8 cellular contexts compared by ENCODE assay signal in genomic region chr2:172095905-172096660, GRCh38. TPM values are rescaled to one million over a fixed set of nuclear protein-coding genes. Genes with fewer than 3 reads are reported as not detected.
DNase-seq lines count a peak whose midpoint lies in the region; ATAC-seq and TF ChIP-seq lines count a peak whose summit lies in the region.

No MANE protein-coding gene starts in this region.

- no peaks in the 10 kb centered on the region for H3K36me3 ChIP-seq in SK-N-SH (replicated peaks in 1 of 2; ENCODE audit: control insufficient read depth in 1 of 2, insufficient read depth in 2 of 2, low read length in 1 of 2)
- H3K36me3 ChIP-seq in suprapubic skin: no peaks in the 10 kb centered on the region

- POLR2A ChIA-PET in SK-N-SH (lab: Yijun Ruan, JAX): no interaction called here

- DNase-seq in right cardiac atrium: peak in 1 of 3 donors; percentile 35
- DNase-seq in cardiac septum (ENCODE audit: low spot score): no peak
- DNase-seq in SK-N-SH: peak; percentile 55
- DNase-seq in fibroblast of villous mesenchyme (ENCODE audit: low read depth): no peak
- DNase-seq in suprapubic skin (ENCODE audit: low spot score in 2 of 2): no peak
- DNase-seq in NCI-H2081 (lab: John Stamatoyannopoulos, UW): no peak
- DNase-seq in stimulated activated CD4-positive, alpha-beta T cell treated with anti-CD3 and anti-CD28 coated beads, Interleukin-4, amount 100 ng/mL, for 4 hours: no peak
- no peak for DNase-seq in omental fat pad (ENCODE audit: low spot score)

- H3K79me2 ChIP-seq in SK-N-SH (ENCODE audit: insufficient read depth): no peaks in the 10 kb centered on the region

- H3K4me3 ChIP-seq in right cardiac atrium (ENCODE audit: low read length): peak overlapping the region; percentile 28
- peak overlapping the region; percentile 29 to 34; a peak in 2 of 4 replicates for H3K4me3 ChIP-seq in SK-N-SH (ENCODE audit: low read depth in 2 of 2, low read length in 1 of 2)
- H3K4me3 ChIP-seq in fibroblast of villous mesenchyme (ENCODE audit: low read depth, low read length): peak overlapping the region; percentile 58
- H3K4me3 ChIP-seq in suprapubic skin: peak overlapping the region; percentile 47

- intact Hi-C loops in right cardiac atrium (cut with DNase I): no loop called here
- intact Hi-C loops in cardiac septum (cut with DNase I): no loop called here

- WGBS in right cardiac atrium: 6% methylated on average over 42 of the region's 42 CpGs
- 25% methylated on average over 29 of the region's 42 CpGs for WGBS in SK-N-SH (ENCODE audit: low lambda C conversion rate)
- 9% methylated on average over 31 of the region's 42 CpGs for WGBS in suprapubic skin

- peaks cover 5% of the 10 kb centered on the region for H3K4me1 ChIP-seq in right cardiac atrium (ENCODE audit: control insufficient read depth, insufficient read depth, low read length)
- peaks cover 22% of the 10 kb centered on the region in 2 experiments for H3K4me1 ChIP-seq in SK-N-SH (ENCODE audit: control insufficient read depth in 1 of 2, insufficient read depth in 2 of 2, low read depth in 1 of 2, low read length in 1 of 2)
- peaks cover 72% of the 10 kb centered on the region for H3K4me1 ChIP-seq in suprapubic skin

- peak overlapping the region; percentile 90 for H3K4me2 ChIP-seq in SK-N-SH

- TF ChIP-seq CTCF in SK-N-SH (IDR thresholded peaks at IDR 0.05): peak; percentile 47
- TF ChIP-seq CTCF in fibroblast of villous mesenchyme (IDR thresholded peaks at IDR 0.05; ENCODE audit: insufficient read depth, low read depth, low read length): no peak
- TF ChIP-seq CTCF in suprapubic skin (IDR thresholded peaks at IDR 0.05): no peak
- no peak for TF ChIP-seq CTCF in omental fat pad (IDR thresholded peaks at IDR 0.05)

- H4K20me1 ChIP-seq in SK-N-SH (ENCODE audit: insufficient read depth): 0 out of 2 replicates have a peak, but pooled peaks cover 18% of the 10 kb centered on the region

- peak overlapping the region; percentile 64; the same call in 1 of the 2 replicates for H2AFZ ChIP-seq in SK-N-SH (ENCODE audit: low read depth)

- H3K27ac ChIP-seq in right cardiac atrium (ENCODE audit: low read length): no peak overlapping the region
- H3K27ac ChIP-seq in SK-N-SH (ENCODE audit: low read depth in 2 of 2, low read length in 1 of 2): no peak overlapping the region; a peak in 1 of 4 replicates
- peak overlapping the region; percentile 35 for H3K27ac ChIP-seq in suprapubic skin

- CTCF ChIA-PET in SK-N-SH (lab: Yijun Ruan, JAX): interaction anchor here (0.8 to 2.4 kb wide), 11 partner anchors 8 to 392 kb away, joined by 3 to 14 read pairs (median 5); partner anchors contain the start of gene DLX1

- H3K9me2 ChIP-seq in SK-N-SH: no peaks in the 10 kb centered on the region

- no peaks in the 10 kb centered on the region for H3K27me3 ChIP-seq in right cardiac atrium (ENCODE audit: control insufficient read depth, insufficient read depth)
- peaks cover 67% of the 10 kb centered on the region for H3K27me3 ChIP-seq in SK-N-SH (ENCODE audit: insufficient read depth)
- H3K27me3 ChIP-seq in suprapubic skin: peaks cover 100% of the 10 kb centered on the region

- no peaks in the 10 kb centered on the region for H3K9me3 ChIP-seq in right cardiac atrium (ENCODE audit: control insufficient read depth, low read length)
- no peaks in the 10 kb centered on the region for H3K9me3 ChIP-seq in SK-N-SH
- no peaks in the 10 kb centered on the region for H3K9me3 ChIP-seq in suprapubic skin

- ATAC-seq in right cardiac atrium (no peak), omental fat pad (ENCODE audit: low FRiP score) (no peak)

- H3K9ac ChIP-seq in SK-N-SH: no peak overlapping the region; the same call in 1 of the 2 replicates

- no peak for TF ChIP-seq RAD21 in SK-N-SH (IDR thresholded peaks at IDR 0.05; ENCODE audit: low read length)

- H3F3A ChIP-seq in SK-N-SH (replicated peaks; ENCODE audit: insufficient read depth): peaks cover 24% of the 10 kb centered on the region

- TF ChIP-seq POLR2A in suprapubic skin (IDR thresholded peaks at IDR 0.05): no peak

- TF ChIP-seq EP300 in SK-N-SH (IDR thresholded peaks at IDR 0.05; ENCODE audit: borderline replicate concordance in 1 of 2, low read depth in 1 of 2, low read length in 1 of 2): no peak
- no peak for TF ChIP-seq EP300 in suprapubic skin (IDR thresholded peaks at IDR 0.05)

TF ChIP-seq in SK-N-SH, 30 proteins besides CTCF, POLR2A, EP300 and RAD21:
- TF ChIP-seq, protein P1, sequence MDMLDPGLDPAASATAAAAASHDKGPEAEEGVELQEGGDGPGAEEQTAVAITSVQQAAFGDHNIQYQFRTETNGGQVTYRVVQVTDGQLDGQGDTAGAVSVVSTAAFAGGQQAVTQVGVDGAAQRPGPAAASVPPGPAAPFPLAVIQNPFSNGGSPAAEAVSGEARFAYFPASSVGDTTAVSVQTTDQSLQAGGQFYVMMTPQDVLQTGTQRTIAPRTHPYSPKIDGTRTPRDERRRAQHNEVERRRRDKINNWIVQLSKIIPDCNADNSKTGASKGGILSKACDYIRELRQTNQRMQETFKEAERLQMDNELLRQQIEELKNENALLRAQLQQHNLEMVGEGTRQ (IDR thresholded peaks at IDR 0.05; ENCODE audit: borderline replicate concordance, low read depth, low read length): no peak
- TF ChIP-seq CHD2 (IDR thresholded peaks at IDR 0.05; ENCODE audit: low read length, partially characterized antibody) (no peak), RCOR1 (IDR thresholded peaks at IDR 0.05; ENCODE audit: low read length) (no peak), FOXM1 (IDR thresholded peaks at IDR 0.05; ENCODE audit: low read depth) (no peak), YY1 (IDR thresholded peaks at IDR 0.05; ENCODE audit: low read depth) (no peak), EZH2phosphoT487 (IDR thresholded peaks at IDR 0.05; ENCODE audit: borderline replicate concordance, low read depth) (no peak), NRF1 (IDR thresholded peaks at IDR 0.05; ENCODE audit: low read depth, low read length) (no peak), POLR2AphosphoS5 (IDR thresholded peaks at IDR 0.05; ENCODE audit: low read depth, low read length) (no peak), SMC3 (IDR thresholded peaks at IDR 0.05; ENCODE audit: low read depth, low read length) (no peak), MEF2A (IDR thresholded peaks at IDR 0.05; ENCODE audit: borderline replicate concordance, low read depth) (no peak), MAX (IDR thresholded peaks at IDR 0.05; ENCODE audit: low read depth) (no peak), TAF1 (IDR thresholded peaks at IDR 0.05; ENCODE audit: borderline replicate concordance, low read depth, low read length) (no peak), PBX3 (IDR thresholded peaks at IDR 0.05) (no peak), ELF1 (IDR thresholded peaks at IDR 0.05) (no peak), RXRA (IDR thresholded peaks at IDR 0.05; ENCODE audit: borderline replicate concordance, low read depth) (no peak), GATA2 (CRISPR knock-in tag; IDR thresholded peaks at IDR 0.05) (no peak), MXI1 (IDR thresholded peaks at IDR 0.05; ENCODE audit: low read depth, low read length) (no peak)
- TF ChIP-seq, protein P2, sequence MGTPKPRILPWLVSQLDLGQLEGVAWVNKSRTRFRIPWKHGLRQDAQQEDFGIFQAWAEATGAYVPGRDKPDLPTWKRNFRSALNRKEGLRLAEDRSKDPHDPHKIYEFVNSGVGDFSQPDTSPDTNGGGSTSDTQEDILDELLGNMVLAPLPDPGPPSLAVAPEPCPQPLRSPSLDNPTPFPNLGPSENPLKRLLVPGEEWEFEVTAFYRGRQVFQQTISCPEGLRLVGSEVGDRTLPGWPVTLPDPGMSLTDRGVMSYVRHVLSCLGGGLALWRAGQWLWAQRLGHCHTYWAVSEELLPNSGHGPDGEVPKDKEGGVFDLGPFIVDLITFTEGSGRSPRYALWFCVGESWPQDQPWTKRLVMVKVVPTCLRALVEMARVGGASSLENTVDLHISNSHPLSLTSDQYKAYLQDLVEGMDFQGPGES (IDR thresholded peaks at IDR 0.05; ENCODE audit: low read depth, low read length): no peak

RNA-seq across cellular contexts. Expression of gene DLX2, which starts 6.6 kb away (rescaled TPM):
- total RNA-seq in right cardiac atrium (not detected), cardiac septum (not detected), fibroblast of villous mesenchyme (under 0.01 TPM in 2 replicates), suprapubic skin (1 to 10 TPM in 1 of 4 donors, under 1 TPM in 2, not detected in 1; 0.30 to 1.1 (median 0.42) TPM), omental fat pad (not detected)
- polyA plus RNA-seq in right cardiac atrium (not detected), SK-N-SH (2012; rRNA removed) (0.02 TPM in 2 replicates)
- polyA plus RNA-seq in SK-N-SH (2012; cell fraction: cytosol; rRNA removed): 0.03 TPM in 2 replicates
- 0.13 and 0.15 TPM in 2 replicates for polyA plus RNA-seq in SK-N-SH (2012; cell fraction: nucleus; rRNA removed)

RNA-seq across cellular contexts. Expression of gene DLX1, which starts 10.8 kb away (rescaled TPM):
- total RNA-seq in right cardiac atrium (under 1 TPM in 2 of 4 donors, not detected in 2; 0.18 to 0.23 TPM), cardiac septum (not detected), fibroblast of villous mesenchyme (not detected in 2 replicates), suprapubic skin (1 to 10 TPM in 1 of 4 donors, under 1 TPM in 2, not detected in 1; 0.19 to 1.6 (median 0.44) TPM), omental fat pad (under 1 TPM in 1 of 4 donors, not detected in 3; 0.09 TPM)
- polyA plus RNA-seq in right cardiac atrium (0.23 TPM), SK-N-SH (2012; rRNA removed) (0.07 and 0.13 TPM in 2 replicates)
- polyA plus RNA-seq in SK-N-SH (2012; cell fraction: cytosol; rRNA removed): 0.09 and 0.12 TPM in 2 replicates
- 0.22 and 0.37 TPM in 2 replicates for polyA plus RNA-seq in SK-N-SH (2012; cell fraction: nucleus; rRNA removed)
